ENCODE assay signal across 18 cellular contexts in the genomic region with DNA sequence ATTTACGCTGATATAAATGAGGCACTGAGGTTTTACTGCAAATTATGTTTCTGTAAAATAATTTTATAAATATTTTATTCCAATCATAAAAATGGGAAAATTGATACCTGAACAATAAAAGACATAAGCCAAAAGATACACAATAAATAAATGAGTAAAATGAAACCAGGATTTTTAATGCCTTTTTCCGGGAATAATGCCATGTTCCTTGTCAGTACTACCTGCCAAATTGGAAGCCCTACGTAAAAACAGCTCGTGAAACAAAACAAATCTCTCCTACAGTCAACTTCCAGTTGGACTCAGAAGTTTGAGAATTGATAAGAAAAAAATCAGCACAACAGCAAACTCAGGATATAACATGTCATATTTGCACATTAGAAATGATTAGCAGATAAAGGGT. TPM values are rescaled to one million over a fixed set of nuclear protein-coding genes. Genes with fewer than 3 reads are reported as not detected.
A peak's percentile ranks its signal among the peaks of the same experiment; 100 is the strongest.
DNase-seq lines count a peak whose midpoint lies in the region; ATAC-seq and TF ChIP-seq lines count a peak whose summit lies in the region.
"Had no signal": no experiment of that assay in that cellular context is flagged by ENCODE, and none has a peak within 500 bp of the region (broad histone marks: within the 10 kb centered on the region; RNA-seq: fewer than 3 reads in every experiment).

No MANE protein-coding gene starts in this region.

- H3K27ac ChIP-seq in GM23338 (ENCODE audit: low read depth) (no peak overlapping the region; the same call in 1 of the 2 replicates), PC-3 (ENCODE audit: low read length) (peak overlapping the region; percentile 78; the same call in 1 of the 2 replicates), prostate gland (no peak overlapping the region), substantia nigra (ENCODE audit: low read depth, low read length, poor library complexity, severe bottlenecking) (no peak overlapping the region), aorta (ENCODE audit: low read depth in 1 of 2, low read length in 2 of 2) (no peak overlapping the region)
- H3K27ac ChIP-seq: GM23248 had no signal

- no TSS peak for BruUV-seq in PC-3 (replicated peaks; lab: Mats Ljungman, UMichigan)

- H3K4me3 ChIP-seq in GM23338 (no peak overlapping the region), PC-3 (ENCODE audit: low read length) (peak overlapping the region; percentile 20; the same call in 1 of the 2 replicates), prostate gland (no peak overlapping the region), aorta (ENCODE audit: low read length in 2 of 2) (no peak overlapping the region)
- H3K4me3 ChIP-seq: GM23248 had no signal

- no peaks in the 10 kb centered on the region for H3K36me3 ChIP-seq in GM23338 (ENCODE audit: insufficient read depth)
- H3K36me3 ChIP-seq in PC-3 (ENCODE audit: low read depth, low read length): peaks cover 25% of the 10 kb centered on the region
- no peaks in the 10 kb centered on the region for H3K36me3 ChIP-seq in prostate gland
- no peaks in the 10 kb centered on the region for H3K36me3 ChIP-seq in aorta (ENCODE audit: control insufficient read depth in 1 of 2, insufficient read depth in 2 of 2, low read length in 1 of 2)

- H3K4me1 Mint-ChIP-seq in GM23338: peaks cover 18% of the 10 kb centered on the region

- H3K4me1 ChIP-seq in GM23338 (ENCODE audit: insufficient read depth) (peaks cover 34% of the 10 kb centered on the region), PC-3 (ENCODE audit: insufficient read depth, low read length) (peaks cover 37% of the 10 kb centered on the region), prostate gland (replicated peaks) (peaks cover 7% of the 10 kb centered on the region), aorta (ENCODE audit: control insufficient read depth in 1 of 2, insufficient read depth in 2 of 2, low read length in 2 of 2) (no peaks in the 10 kb centered on the region)

- no peaks in the 10 kb centered on the region; the same call in 1 of the 2 replicates for H4K20me1 ChIP-seq in GM23338 (replicated peaks; ENCODE audit: insufficient read depth)
- H4K20me1 ChIP-seq in PC-3 (ENCODE audit: low read length): peaks cover 33% of the 10 kb centered on the region

- no peak for ATAC-seq in GM23338
- no peak for ATAC-seq in PC-3
- no peak for ATAC-seq in aorta (ENCODE audit: low FRiP score)

- H3K4me3 Mint-ChIP-seq in GM23338: no peak overlapping the region
- H3K4me3 Mint-ChIP-seq: B cell; CD4-positive, alpha-beta T cell; HFFc6 had no signal

- DNase-seq in GM23338 (ENCODE audit: low spot score) (no peak), NCI-H2029 (lab: John Stamatoyannopoulos, UW) (peak; percentile 43), PC-3 (peak; percentile 72), prostate gland (ENCODE audit: low spot score) (peak; percentile 20), substantia nigra (lab: John Stamatoyannopoulos, UW) (no peak), aorta (no peak), SK-N-DZ (ENCODE audit: low spot score) (no peak)
- DNase-seq: ACHN; CD4-positive, alpha-beta T cell; DMS79 treated with DMSO at 0.1 percent for 48 hours; GDM1; GM23248; HFFc6; KBM-7; NCI-H510A; SIG-M5 had no signal

- intact Hi-C loops in PC-3 (cut with micrococcal nuclease): loop anchor here (2.0 to 5.0 kb wide), 5 partner anchors 77 to 926 kb away; no protein-coding TSS in a partner anchor
- intact Hi-C loops in prostate gland (cut with DNase I): no loop called here
- intact Hi-C loops in aorta (cut with DNase I): no loop called here

- TF ChIP-seq POLR2A in prostate gland (IDR thresholded peaks at IDR 0.05): no peak

- peaks cover 41% of the 10 kb centered on the region for H3K36me3 Mint-ChIP-seq in GM23338 (ENCODE audit: low read depth)

- no peak overlapping the region for H3K9ac ChIP-seq in PC-3 (ENCODE audit: low read length)
- H3K9ac ChIP-seq: GM23248 had no signal

- WGBS in prostate gland: 8% methylated on average over 4 of the region's 4 CpGs
- WGBS in aorta, 2 donors: 25 to 26% methylated on average over 4 of the region's 4 CpGs

- H3K27me3 Mint-ChIP-seq in GM23338 (ENCODE audit: insufficient read depth, low read depth, poor library complexity): peaks cover 2% of the 10 kb centered on the region
- H3K27me3 Mint-ChIP-seq: B cell; CD4-positive, alpha-beta T cell had no signal

- TF ChIP-seq CTCF in GM23338 (conservative IDR thresholded peaks at IDR 0.05; ENCODE audit: low read depth in 2 of 2) (no peak), PC-3 (conservative IDR thresholded peaks at IDR 0.05; ENCODE audit: low read depth, low read length) (no peak), prostate gland (IDR thresholded peaks at IDR 0.05) (no peak)

- no peaks in the 10 kb centered on the region for H3F3A ChIP-seq in GM23338 (replicated peaks; ENCODE audit: low read depth)
- peaks cover 11% of the 10 kb centered on the region for H3F3A ChIP-seq in PC-3 (ENCODE audit: low read length, unreplicated experiment)

- H3K27me3 ChIP-seq in GM23338 (ENCODE audit: insufficient read depth) (no peaks in the 10 kb centered on the region), PC-3 (ENCODE audit: low read length) (no peaks in the 10 kb centered on the region), prostate gland (replicated peaks; ENCODE audit: insufficient read depth) (no peaks in the 10 kb centered on the region), aorta (ENCODE audit: control insufficient read depth in 1 of 2, insufficient read depth in 2 of 2, low read length in 1 of 2) (no peaks in the 10 kb centered on the region)

- H3K9me3 Mint-ChIP-seq in GM23338: peaks cover 7% of the 10 kb centered on the region; the same call in 2 of the 3 replicates

- peaks cover 100% of the 10 kb centered on the region for H3K79me2 ChIP-seq in GM23338 (replicated peaks; ENCODE audit: insufficient read depth)
- peaks cover 94% of the 10 kb centered on the region for H3K79me2 ChIP-seq in PC-3 (ENCODE audit: low read length)

- 0 out of 2 replicates have a peak overlapping the region, but pooled peaks have one; percentile 57 for H3K27ac Mint-ChIP-seq in GM23338
- H3K27ac Mint-ChIP-seq: B cell; CD4-positive, alpha-beta T cell; HFFc6 had no signal

- H3K9me3 ChIP-seq in PC-3 (ENCODE audit: low read length) (peaks cover 7% of the 10 kb centered on the region; the same call in 1 of the 2 replicates), prostate gland (no peaks in the 10 kb centered on the region), aorta (ENCODE audit: control insufficient read depth, low read length) (peaks cover 7% of the 10 kb centered on the region)

- no peaks in the 10 kb centered on the region for H3K9me2 ChIP-seq in GM23338 (ENCODE audit: insufficient read depth)
- no peaks in the 10 kb centered on the region for H3K9me2 ChIP-seq in PC-3 (replicated peaks; ENCODE audit: low read length)

- POLR2A ChIA-PET in PC-3 (lab: Charles Lee; ENCODE audit: unreplicated experiment): no interaction called here

- H2AFZ ChIP-seq in GM23338: no peak overlapping the region
- H2AFZ ChIP-seq in PC-3 (ENCODE audit: low read length): 0 out of 2 replicates have a peak overlapping the region, but pooled peaks have one; percentile 14
- H2AFZ ChIP-seq: GM23248 had no signal

- CTCF ChIA-PET in PC-3 (lab: Charles Lee): no interaction called here

- no peak overlapping the region for H3K4me2 ChIP-seq in GM23338
- H3K4me2 ChIP-seq in PC-3 (ENCODE audit: low read length): peak overlapping the region; percentile 74

TF ChIP-seq in GM23338, 12 proteins besides CTCF, POLR2A, EP300 and RAD21 (continues in another document):
- no peak for TF ChIP-seq STAT1 (IDR thresholded peaks at IDR 0.05; ENCODE audit: unreplicated experiment)
- no peak for TF ChIP-seq REST (IDR thresholded peaks at IDR 0.05; ENCODE audit: unreplicated experiment)
- no peak for TF ChIP-seq EZH2phosphoT487 (IDR thresholded peaks at IDR 0.05; ENCODE audit: unreplicated experiment)
- no peak for TF ChIP-seq JUNB (IDR thresholded peaks at IDR 0.05; ENCODE audit: unreplicated experiment)
- TF ChIP-seq ZNF114 (CRISPR knock-in tag; IDR thresholded peaks at IDR 0.05): no peak
- TF ChIP-seq ZNF331 (CRISPR knock-in tag; IDR thresholded peaks at IDR 0.05; ENCODE audit: low read depth): no peak
- TF ChIP-seq POLR2AphosphoS5 (IDR thresholded peaks at IDR 0.05; ENCODE audit: low read depth): no peak
- TF ChIP-seq NANOG (IDR thresholded peaks at IDR 0.05; ENCODE audit: borderline replicate concordance): no peak

RNA-seq across cellular contexts. Expression of gene GALNT3, which starts 18.0 kb away (rescaled TPM):
- 17.1 and 38.1 TPM in 2 replicates for total RNA-seq in GM23338 (2014; rRNA removed; shearing (Covaris generic))
- polyA plus RNA-seq in GM23338 (2016; fragmentation: Nextera tagmentation; extraction: Ambion mirVana) (16.8 and 20.8 TPM in 2 replicates), aorta (1 to 10 TPM in 1 of 2 donors, under 1 TPM in 1; 0.23 to 3.4 TPM)
- total RNA-seq in PC-3 (2014; rRNA removed) (40.9 and 44.8 TPM in 2 replicates), prostate gland (10 to 100 TPM; 24.5 to 69.9 TPM), aorta (1 to 10 TPM; 2.0 to 2.4 TPM)
- 0.06 TPM in 1 of 2 replicates, not detected in the other for polyA plus RNA-seq in SK-N-DZ (2014; cell fraction: cytosol; rRNA removed)
- polyA plus RNA-seq in SK-N-DZ (2014; cell fraction: nucleus; rRNA removed): 0.14 and 0.16 TPM in 2 replicates
- total RNA-seq: RPMI7951 had no signal

Comparison
In these comparisons a context has a peak if more than half of its experiments do, and no peak if none do; other contexts are left out.
1. DNase-seq: peak in NCI-H2029 (single experiment), PC-3 (single experiment) and prostate gland (single experiment); none in GM23338 (single experiment), substantia nigra (0 of 49), aorta (0 of 2) and SK-N-DZ (single experiment).